24 cellular contexts compared by ENCODE assay signal in the genomic region with DNA sequence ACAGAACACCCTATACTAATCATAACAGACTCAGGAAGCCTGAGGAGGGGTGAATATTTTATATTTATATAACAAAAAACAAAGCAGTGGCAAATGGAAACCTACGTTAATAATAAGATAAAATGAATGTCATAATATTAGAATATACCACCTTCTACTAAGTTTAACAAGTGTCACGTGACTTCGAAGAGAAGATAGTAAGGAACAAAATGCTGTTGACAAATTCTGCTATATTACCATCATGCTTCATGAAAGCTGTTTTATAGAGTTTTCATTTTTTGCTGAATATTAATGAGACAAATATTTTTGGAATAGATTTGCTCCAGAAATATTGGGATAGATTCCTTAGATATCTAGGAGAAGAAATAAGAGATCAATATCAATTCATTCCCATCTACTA.
DNase-seq lines count a peak whose midpoint lies in the region; ATAC-seq, FAIRE-seq and TF ChIP-seq lines count a peak whose summit lies in the region.
"Had no signal": no experiment of that assay in that cellular context is flagged by ENCODE, and none has a peak within 500 bp of the region (broad histone marks: within the 10 kb centered on the region; RNA-seq: fewer than 3 reads in every experiment).

No MANE protein-coding gene starts in this region.

- H3K36me3 Mint-ChIP-seq in progenitor cell of endocrine pancreas (ENCODE audit: insufficient read depth) = no peaks in the 10 kb centered on the region
- H3K36me3 Mint-ChIP-seq: CD14-positive monocyte had no signal

- FAIRE-seq in HepG2 (lab: Jason Lieb, UNC) (no peak), K562 (lab: Jason Lieb, UNC) (peak; percentile 40)
- FAIRE-seq: A549, GM12892, H54 had no signal

- H3K9ac ChIP-seq in HepG2 (ENCODE audit: insufficient read depth, low read depth, low read length) = no peak overlapping the region
- peak overlapping the region; percentile 69 to 97; a peak in 3 of 4 replicates for H3K9ac ChIP-seq in K562 (ENCODE audit: insufficient read depth in 1 of 2, low read depth in 2 of 2, low read length in 2 of 2)
- H3K9ac ChIP-seq: BLaER1 treated with 17β-estradiol and CSF1 and Interleukin-3, amounts not matched to agents 10 nM and 100 nM had no signal

- intact Hi-C loops in HepG2 (cut with micrococcal nuclease; ENCODE audit: unreplicated experiment) = no loop called here
- intact Hi-C loops in right lobe of liver (cut with DNase I) = no loop called here
- intact Hi-C loops in K562 (cut with micrococcal nuclease) = loop anchor here (5.0 to 10.0 kb wide), 3 partner anchors 56 to 248 kb away; no protein-coding TSS in a partner anchor
- intact Hi-C loops in upper lobe of right lung (cut with DNase I) = no loop called here
- intact Hi-C loops in stomach (cut with DNase I; ENCODE audit: low total_unique reads) = no loop called here

- POLR2A ChIA-PET in HepG2 (lab: Yijun Ruan, JAX) = no interaction called here
- POLR2A ChIA-PET in K562 (lab: Yijun Ruan, JAX) = interaction anchor here (1.6 to 3.6 kb wide), 6 partner anchors 12 to 512 kb away, joined by 3 to 41 read pairs (median 6); no protein-coding TSS in a partner anchor

- H3K27ac Mint-ChIP-seq in progenitor cell of endocrine pancreas = no peak overlapping the region
- H3K27ac Mint-ChIP-seq: CD14-positive monocyte; CD4-positive, alpha-beta T cell had no signal

- H3K27ac ChIP-seq in HepG2 (ENCODE audit: extremely low read length, insufficient read depth, low read length) = no peak overlapping the region
- H3K27ac ChIP-seq in right lobe of liver = no peak overlapping the region
- peak overlapping the region; percentile 83 for H3K27ac ChIP-seq in K562 (ENCODE audit: extremely low read depth, low read depth, low read length)
- no peak overlapping the region for H3K27ac ChIP-seq in upper lobe of right lung
- no peak overlapping the region for H3K27ac ChIP-seq in stomach
- H3K27ac ChIP-seq: A549; BLaER1 treated with 17β-estradiol and CSF1 and Interleukin-3, amounts not matched to agents 10 nM and 100 nM had no signal

- WGBS in HepG2 (ENCODE audit: low lambda C conversion rate) = 2% methylated on average over 3 of the region's 3 CpGs
- 67% methylated on average over 3 of the region's 3 CpGs for WGBS in right lobe of liver (ENCODE audit: insufficient coverage, low coverage, low lambda C conversion rate, missing lambda C conversion rate)
- 0% methylated on average over 3 of the region's 3 CpGs for WGBS in K562 (ENCODE audit: insufficient coverage, low coverage, missing lambda C conversion rate)
- WGBS in stomach, 5 donors = 91 to 95% (median 93%) methylated on average over 3 of the region's 3 CpGs

- H3K4me1 ChIP-seq in HepG2 (ENCODE audit: insufficient read depth, low read length) (no peaks in the 10 kb centered on the region), right lobe of liver (no peaks in the 10 kb centered on the region), K562 (replicated peaks in 1 of 2; ENCODE audit: control insufficient read depth in 2 of 2, insufficient read depth in 2 of 2, low read length in 2 of 2) (peaks cover 13 to 15% of the 10 kb centered on the region in 2 experiments; a peak in 4 of 5 replicates), upper lobe of right lung (no peaks in the 10 kb centered on the region), stomach (no peaks in the 10 kb centered on the region)
- H3K4me1 ChIP-seq: A549 had no signal

- peak overlapping the region; percentile 21 for H3K4me3 Mint-ChIP-seq in progenitor cell of endocrine pancreas (ENCODE audit: low read depth)
- H3K4me3 Mint-ChIP-seq: CD14-positive monocyte; CD4-positive, alpha-beta T cell had no signal

- H3K36me3 ChIP-seq in HepG2 (replicated peaks in 1 of 2; ENCODE audit: control insufficient read depth in 1 of 2, insufficient read depth in 2 of 2, low read length in 2 of 2) (no peaks in the 10 kb centered on the region), right lobe of liver (no peaks in the 10 kb centered on the region), K562 (ENCODE audit: control insufficient read depth, insufficient read depth, low read length) (peaks cover 15% of the 10 kb centered on the region; the same call in 2 of the 3 replicates), upper lobe of right lung (no peaks in the 10 kb centered on the region), stomach (no peaks in the 10 kb centered on the region)
- H3K36me3 ChIP-seq: BE2C; BLaER1 treated with 17β-estradiol and CSF1 and Interleukin-3, amounts not matched to agents 10 nM and 100 nM had no signal

- no peaks in the 10 kb centered on the region for H3K27me3 Mint-ChIP-seq in progenitor cell of endocrine pancreas
- H3K27me3 Mint-ChIP-seq: CD4-positive, alpha-beta T cell had no signal

- H4K20me1 ChIP-seq in HepG2 (ENCODE audit: insufficient read depth, low read length) (no peaks in the 10 kb centered on the region), K562 (replicated peaks; ENCODE audit: control insufficient read depth, insufficient read depth, low read length) (no peaks in the 10 kb centered on the region)
- H4K20me1 ChIP-seq: BLaER1 treated with 17β-estradiol and CSF1 and Interleukin-3, amounts not matched to agents 10 nM and 100 nM had no signal

- TF ChIP-seq EP300 in HepG2 (IDR thresholded peaks at IDR 0.05; ENCODE audit: low read depth in 2 of 2, low read length in 2 of 2) (no peak), HepG2 (CRISPR knock-in tag; IDR thresholded peaks at IDR 0.05; ENCODE audit: borderline replicate concordance) (no peak), K562 (IDR thresholded peaks at IDR 0.05; ENCODE audit: low read length) (no peak), stomach (IDR thresholded peaks at IDR 0.05) (no peak)

- no peak for DNase-seq in HepG2 (ENCODE audit: low spot score)
- DNase-seq in right lobe of liver = no peak
- DNase-seq in K562 (ENCODE audit: extremely low read depth in 1 of 4, low spot score in 3 of 4) = no peak
- DNase-seq in progenitor cell of endocrine pancreas (ENCODE audit: low spot score, unreplicated experiment) = no peak
- DNase-seq in upper lobe of right lung = no peak
- DNase-seq in stomach = no peak
- DNase-seq in NAMALWA (ENCODE audit: low spot score) = no peak
- DNase-seq: 8988T, ACHN, AML-193, BE2C, Calu3, COR-L47, DMS53, DMS79 treated with DMSO at 0.1 percent for 48 hours, GF-D8, GOT3, HCEC 1CT had no signal

- peaks cover 5% of the 10 kb centered on the region for H3K4me1 Mint-ChIP-seq in progenitor cell of endocrine pancreas (ENCODE audit: low read depth)

- H3K79me2 ChIP-seq in HepG2 (ENCODE audit: insufficient read depth, low read length) (no peaks in the 10 kb centered on the region), K562 (ENCODE audit: control insufficient read depth, insufficient read depth, low read length) (peaks cover 68% of the 10 kb centered on the region)

- ATAC-seq in HepG2 = no peak
- ATAC-seq in right lobe of liver = no peak
- no peak for ATAC-seq in K562
- ATAC-seq in upper lobe of right lung = no peak
- ATAC-seq: A549 had no signal

- H3K9me3 ChIP-seq in HepG2 (ENCODE audit: low read length) (no peaks in the 10 kb centered on the region), right lobe of liver (no peaks in the 10 kb centered on the region), K562 (replicated peaks; ENCODE audit: control insufficient read depth, insufficient read depth, low read depth, low read length) (0 out of 2 replicates have a peak, but pooled peaks cover 5% of the 10 kb centered on the region), upper lobe of right lung (no peaks in the 10 kb centered on the region), stomach (peaks cover 0 to 7% (median 3%) of the 10 kb centered on the region in 4 donors)
- H3K9me3 ChIP-seq: A549, BE2C had no signal

- in situ Hi-C loops in HepG2 (cut with HindIII; ENCODE audit: extremely low pct_ligation_motif_present, low pct_unique_long_range_greater_than_20kb) (no loop called here), K562 (cut with MboI) (no loop called here)

- CTCF ChIA-PET in HepG2 (lab: Yijun Ruan, JAX; ENCODE audit: low intra/inter-chr PET ratio, low total read pairs) (no interaction called here), K562 (lab: Yijun Ruan, JAX; ENCODE audit: low intra/inter-chr PET ratio) (no interaction called here)

- no peaks in the 10 kb centered on the region for H3K9me1 ChIP-seq in K562 (ENCODE audit: control insufficient read depth, insufficient read depth, low read length)

- TF ChIP-seq POLR2A in HepG2 (IDR thresholded peaks at IDR 0.05; ENCODE audit: insufficient read depth in 1 of 2, low read depth in 2 of 2, low read length in 2 of 2) (no peak), right lobe of liver (IDR thresholded peaks at IDR 0.05) (no peak), K562 (conservative IDR thresholded peaks at IDR 0.05) (no peak), stomach (IDR thresholded peaks at IDR 0.05) (no peak)

- no peaks in the 10 kb centered on the region for H3K27me3 ChIP-seq in HepG2 (ENCODE audit: control insufficient read depth in 1 of 2, insufficient read depth in 2 of 2, low read length in 2 of 2)
- H3K27me3 ChIP-seq in right lobe of liver = no peaks in the 10 kb centered on the region
- H3K27me3 ChIP-seq in K562 (ENCODE audit: control insufficient read depth in 2 of 2, insufficient read depth in 2 of 2, low read length in 2 of 2) = no peaks in the 10 kb centered on the region
- no peaks in the 10 kb centered on the region for H3K27me3 ChIP-seq in upper lobe of right lung
- H3K27me3 ChIP-seq in stomach = no peaks in the 10 kb centered on the region
- H3K27me3 ChIP-seq: BE2C; BLaER1 treated with 17β-estradiol and CSF1 and Interleukin-3, amounts not matched to agents 10 nM and 100 nM had no signal

- TF ChIP-seq RAD21 in HepG2 (CRISPR knock-in tag; IDR thresholded peaks at IDR 0.05) (no peak), K562 (CRISPR knock-in tag; conservative IDR thresholded peaks at IDR 0.05 in 1 of 2, IDR thresholded peaks at IDR 0.05 in 1 of 2) (no peak)

- BruUV-seq in HepG2 (replicated peaks; lab: Mats Ljungman, UMichigan) = no TSS peak
- TSS peak; percentile 36 for BruUV-seq in K562 (replicated peaks; lab: Mats Ljungman, UMichigan)

- H2AFZ ChIP-seq in HepG2 (ENCODE audit: low read length) (no peak overlapping the region), K562 (ENCODE audit: low read depth, low read length) (peak overlapping the region; percentile 95)

- no peak for TF ChIP-seq CTCF in HepG2 (CRISPR knock-in tag; IDR thresholded peaks at IDR 0.05)
- TF ChIP-seq CTCF in right lobe of liver (IDR thresholded peaks at IDR 0.05) = no peak
- no peak for TF ChIP-seq CTCF in K562 (IDR thresholded peaks at IDR 0.05 in 2 of 3, conservative IDR thresholded peaks at IDR 0.05 in 1 of 3; ENCODE audit: insufficient read depth in 2 of 3, low read depth in 1 of 3, low read length in 3 of 3)
- no peak for TF ChIP-seq CTCF in progenitor cell of endocrine pancreas (IDR thresholded peaks at IDR 0.05; ENCODE audit: unreplicated experiment)
- TF ChIP-seq CTCF in upper lobe of right lung (IDR thresholded peaks at IDR 0.05) = no peak
- no peak for TF ChIP-seq CTCF in stomach (IDR thresholded peaks at IDR 0.05)

- no peak overlapping the region for H3K4me2 ChIP-seq in HepG2 (ENCODE audit: low read depth, low read length)
- peak overlapping the region; percentile 85 for H3K4me2 ChIP-seq in K562 (ENCODE audit: insufficient read depth, low read length)
- H3K4me2 ChIP-seq: A549; BLaER1 treated with 17β-estradiol and CSF1 and Interleukin-3, amounts not matched to agents 10 nM and 100 nM had no signal

- H3K4me3 ChIP-seq in HepG2 (replicated peaks in 1 of 3; ENCODE audit: insufficient read depth in 1 of 3, low read depth in 2 of 3, low read length in 3 of 3) = no peak overlapping the region
- no peak overlapping the region for H3K4me3 ChIP-seq in right lobe of liver
- peak overlapping the region; percentile 72 for H3K4me3 ChIP-seq in K562
- H3K4me3 ChIP-seq in upper lobe of right lung = no peak overlapping the region
- H3K4me3 ChIP-seq in stomach = no peak overlapping the region
- H3K4me3 ChIP-seq: A549; BLaER1 treated with 17β-estradiol and CSF1 and Interleukin-3, amounts not matched to agents 10 nM and 100 nM had no signal

- peaks cover 10% of the 10 kb centered on the region for H3K9me3 Mint-ChIP-seq in progenitor cell of endocrine pancreas (ENCODE audit: low read depth)
